In the genomic region with DNA sequence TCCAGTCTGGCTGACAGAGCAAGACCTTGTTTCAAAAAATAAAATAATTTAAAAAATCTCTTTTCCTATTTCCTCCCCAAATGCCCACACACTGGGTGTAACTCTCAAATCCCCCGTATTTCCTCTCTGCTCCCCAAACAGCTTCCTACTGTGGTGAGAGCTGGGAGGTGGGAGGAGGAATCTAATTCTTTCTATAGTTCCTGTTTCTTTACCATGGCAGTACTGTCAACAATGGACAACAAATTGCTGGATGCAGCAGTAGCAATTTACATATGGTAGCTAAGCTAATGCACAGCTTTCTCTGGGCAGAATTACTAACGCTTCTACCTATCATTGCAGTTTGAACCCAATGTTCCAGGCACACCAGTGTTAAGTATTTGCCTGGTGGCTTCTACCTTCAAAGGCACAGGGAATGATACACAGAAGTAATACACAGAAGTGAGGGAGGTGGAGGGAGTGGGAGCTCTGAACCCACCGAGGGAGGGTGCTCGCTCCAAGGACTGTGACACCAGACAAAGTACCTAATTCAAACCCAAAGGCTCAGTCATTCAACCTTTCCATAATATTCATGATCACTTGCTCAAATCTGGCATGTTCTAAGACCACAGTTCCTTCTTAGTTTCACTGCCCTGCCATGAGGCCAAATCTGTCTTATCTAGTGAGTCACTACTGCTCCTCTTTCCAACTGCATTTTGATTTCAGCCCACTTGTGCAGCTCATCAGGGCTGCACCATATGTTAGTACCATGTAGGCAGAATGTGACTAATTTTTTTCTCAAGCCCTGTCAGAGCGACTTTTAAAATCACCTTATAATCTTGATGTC, we compare ENCODE assay signal across 1 cellular context.
TF ChIP-seq lines count a peak whose summit lies in the region.

No MANE protein-coding gene starts in this region.

TF ChIP-seq in H1, 55 proteins besides CTCF, POLR2A, EP300 and RAD21:
- TF ChIP-seq TBP (IDR thresholded peaks at IDR 0.05; ENCODE audit: low read depth, low read length) (no peak), ASH2L (IDR thresholded peaks at IDR 0.05; ENCODE audit: low read length) (peak; percentile 25)
